Comparison of ENCODE assay signal across 9 cellular contexts in the genomic region with DNA sequence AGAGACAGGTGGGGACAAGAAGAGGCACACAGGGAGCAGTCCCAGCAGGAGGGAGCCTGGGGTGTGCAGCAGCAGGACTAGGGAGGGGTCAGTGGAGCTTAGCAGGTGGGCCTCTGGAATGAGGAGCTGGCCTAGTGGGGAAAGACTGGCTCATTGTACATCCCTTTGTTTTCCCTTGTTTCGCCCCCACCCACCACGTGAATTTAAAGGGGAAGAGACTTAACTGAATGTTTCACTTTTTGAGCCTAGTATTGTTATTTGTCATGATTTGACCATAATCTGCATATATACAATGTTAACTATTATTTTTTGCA.
DNase-seq lines count a peak whose midpoint lies in the region; ATAC-seq, FAIRE-seq and TF ChIP-seq lines count a peak whose summit lies in the region.
"Had no signal": no experiment of that assay in that cellular context is flagged by ENCODE, and none has a peak within 500 bp of the region (broad histone marks: within the 10 kb centered on the region; RNA-seq: fewer than 3 reads in every experiment).

No MANE protein-coding gene starts in this region.

- no peak for DNase-seq in activated T-cell treated with anti-CD3 and anti-CD28 coated beads, Interleukin-2, amount 50 U/mL, for 4 hours
- no peak for DNase-seq in activated T-cell treated with anti-CD3 and anti-CD28 coated beads, Interleukin-2, amount 50 U/mL, for 48 hours
- DNase-seq in activated CD4-positive, alpha-beta memory T cell treated with anti-CD3 and anti-CD28 coated beads for 36 hours, result peak; percentile 29
- DNase-seq in kidney (no peak), NCI-H1930 (lab: John Stamatoyannopoulos, UW) (no peak), posterior cingulate gyrus (no peak), ecto neural progenitor cell (ENCODE audit: low spot score) (no peak)

- H3K9me3 Mint-ChIP-seq in activated T-cell treated with anti-CD3 and anti-CD28 coated beads, Interleukin-2, amount 50 U/mL, for 4 hours, result peaks cover 3% of the 10 kb centered on the region
- H3K9me3 Mint-ChIP-seq in activated CD4-positive, alpha-beta memory T cell treated with anti-CD3 and anti-CD28 coated beads for 36 hours, result peaks cover 11% of the 10 kb centered on the region

- no peaks in the 10 kb centered on the region for H3K27me3 Mint-ChIP-seq in activated T-cell treated with anti-CD3 and anti-CD28 coated beads, Interleukin-2, amount 50 U/mL, for 4 hours (ENCODE audit: low read depth)
- no peaks in the 10 kb centered on the region for H3K27me3 Mint-ChIP-seq in activated CD4-positive, alpha-beta memory T cell treated with anti-CD3 and anti-CD28 coated beads for 36 hours

- H3K27me3 ChIP-seq in thymus (ENCODE audit: control insufficient read depth, insufficient read depth), result no peaks in the 10 kb centered on the region

- FAIRE-seq in kidney (lab: Jason Lieb, UNC), result no peak
- FAIRE-seq: bronchial epithelial cell had no signal

- WGBS in thymus, result 93% methylated on average over 2 of the region's 2 CpGs

- H3K4me3 ChIP-seq in kidney (ENCODE audit: low read length in 2 of 2) (no peak overlapping the region), thymus (ENCODE audit: low read length) (no peak overlapping the region)

- H3K27ac Mint-ChIP-seq in activated CD4-positive, alpha-beta memory T cell treated with anti-CD3 and anti-CD28 coated beads for 36 hours, result peak overlapping the region; percentile 80

- no peak overlapping the region for H3K9ac ChIP-seq in kidney (ENCODE audit: low read length in 2 of 2)

- H3K27ac ChIP-seq in kidney (ENCODE audit: low read depth in 2 of 2, low read length in 2 of 2) (peak overlapping the region; percentile 20 to 30), thymus (ENCODE audit: low read depth) (peak overlapping the region; percentile 77)

- H3K4me3 Mint-ChIP-seq in activated T-cell treated with anti-CD3 and anti-CD28 coated beads, Interleukin-2, amount 50 U/mL, for 4 hours, result peak overlapping the region; percentile 52
- peak overlapping the region; percentile 1 for H3K4me3 Mint-ChIP-seq in activated CD4-positive, alpha-beta memory T cell treated with anti-CD3 and anti-CD28 coated beads for 36 hours

- H3K4me1 Mint-ChIP-seq in activated T-cell treated with anti-CD3 and anti-CD28 coated beads, Interleukin-2, amount 50 U/mL, for 4 hours (ENCODE audit: low read depth), result peaks cover 80% of the 10 kb centered on the region
- H3K4me1 Mint-ChIP-seq in activated CD4-positive, alpha-beta memory T cell treated with anti-CD3 and anti-CD28 coated beads for 36 hours (ENCODE audit: low read depth), result peaks cover 75% of the 10 kb centered on the region

- TF ChIP-seq CTCF in kidney (IDR thresholded peaks at IDR 0.05; ENCODE audit: borderline replicate concordance, extremely low read depth, insufficient read depth), result no peak

- H3K36me3 Mint-ChIP-seq in activated T-cell treated with anti-CD3 and anti-CD28 coated beads, Interleukin-2, amount 50 U/mL, for 4 hours (ENCODE audit: insufficient read depth), result peaks cover 22% of the 10 kb centered on the region
- peaks cover 19% of the 10 kb centered on the region for H3K36me3 Mint-ChIP-seq in activated CD4-positive, alpha-beta memory T cell treated with anti-CD3 and anti-CD28 coated beads for 36 hours

- POLR2A ChIA-PET in activated CD4-positive, alpha-beta memory T cell treated with anti-CD3 and anti-CD28 coated beads for 36 hours (lab: Charles Lee), result interaction anchor here (0.6 to 3.6 kb wide), 15 partner anchors 11 to 183 kb away, joined by 3 to 37 read pairs (median 6); no protein-coding TSS in a partner anchor

- CTCF ChIA-PET in activated CD4-positive, alpha-beta memory T cell treated with anti-CD3 and anti-CD28 coated beads for 36 hours (lab: Charles Lee), result interaction anchor here (4.5 to 6.8 kb wide), 2 partner anchors 13 to 183 kb away, joined by 33 to 40 read pairs; a partner anchor contains a TSS

- H3K9me3 ChIP-seq in kidney (ENCODE audit: control insufficient read depth in 1 of 2, low read length in 2 of 2), result no peaks in the 10 kb centered on the region
- no peaks in the 10 kb centered on the region for H3K9me3 ChIP-seq in thymus (ENCODE audit: control insufficient read depth)

- H3K36me3 ChIP-seq in kidney (ENCODE audit: control insufficient read depth in 1 of 2, insufficient read depth in 2 of 2, low read length in 2 of 2), result peaks cover 0 to 2% of the 10 kb centered on the region in 2 donors
- H3K36me3 ChIP-seq in thymus (ENCODE audit: control insufficient read depth, insufficient read depth), result peaks cover 4% of the 10 kb centered on the region

- H3K4me1 ChIP-seq in kidney (ENCODE audit: control insufficient read depth in 1 of 2, insufficient read depth in 1 of 2, low read depth in 1 of 2, low read length in 2 of 2) (peaks cover 36 to 39% of the 10 kb centered on the region in 2 donors), thymus (ENCODE audit: control insufficient read depth, insufficient read depth, low read length) (peaks cover 36% of the 10 kb centered on the region)

- no peak for ATAC-seq in activated T-cell treated with anti-CD3 and anti-CD28 coated beads, Interleukin-2, amount 50 U/mL, for 4 hours

- intact Hi-C loops in activated CD4-positive, alpha-beta memory T cell treated with anti-CD3 and anti-CD28 coated beads for 36 hours (cut with micrococcal nuclease), result loop anchor here (1.0 kb wide), 2 partner anchors 31 to 168 kb away; no protein-coding TSS in a partner anchor
- intact Hi-C loops in kidney (cut with DNase I) (no loop called here), posterior cingulate gyrus (cut with DNase I) (no loop called here)
